ENCODE assay signal across 2 cellular contexts in the genomic region with DNA sequence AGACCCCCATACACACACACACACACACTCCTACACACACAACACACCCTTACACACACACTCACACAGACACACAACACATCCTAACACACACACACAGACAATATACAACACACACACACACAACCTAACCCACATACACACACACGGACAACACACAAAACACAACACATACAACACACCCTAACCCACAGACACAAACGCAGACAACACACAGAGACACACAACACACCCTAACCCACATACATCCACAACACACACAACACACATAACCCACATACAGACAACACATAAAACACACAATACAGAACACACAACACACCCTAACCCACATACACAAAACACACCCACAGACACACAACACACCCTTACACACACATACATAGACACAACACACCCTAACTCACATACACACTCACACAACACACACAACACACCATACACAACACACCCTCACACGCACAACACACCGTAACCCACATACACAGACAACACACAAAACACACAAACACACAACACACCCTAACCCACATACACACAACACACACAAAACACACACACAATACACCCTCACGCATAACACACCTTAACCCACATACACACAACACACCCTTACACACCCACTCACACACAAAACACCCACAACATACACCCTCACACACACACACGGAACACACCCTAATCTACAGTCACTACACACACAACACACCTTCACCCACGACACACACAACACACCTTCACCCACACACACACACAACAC.
TF ChIP-seq lines count a peak whose summit lies in the region.

No MANE protein-coding gene starts in this region.

TF ChIP-seq in GM12891, 5 proteins besides CTCF, POLR2A, EP300 and RAD21:
- TF ChIP-seq PAX5 (IDR thresholded peaks at IDR 0.05; ENCODE audit: insufficient read depth, low read length, severe bottlenecking) (no peak), POLR2AphosphoS5 (IDR thresholded peaks at IDR 0.05; ENCODE audit: low read depth, low read length) (no peak), SPI1 (IDR thresholded peaks at IDR 0.05; ENCODE audit: low read depth, low read length) (no peak), POU2F2 (IDR thresholded peaks at IDR 0.05; ENCODE audit: low read depth, low read length) (no peak), TAF1 (IDR thresholded peaks at IDR 0.05; ENCODE audit: low read depth, low read length) (no peak)
TF ChIP-seq in GM12891: peak in this region for 0.

TF ChIP-seq in IMR-90, 13 proteins besides CTCF, POLR2A, EP300 and RAD21:
- TF ChIP-seq, protein P1, sequence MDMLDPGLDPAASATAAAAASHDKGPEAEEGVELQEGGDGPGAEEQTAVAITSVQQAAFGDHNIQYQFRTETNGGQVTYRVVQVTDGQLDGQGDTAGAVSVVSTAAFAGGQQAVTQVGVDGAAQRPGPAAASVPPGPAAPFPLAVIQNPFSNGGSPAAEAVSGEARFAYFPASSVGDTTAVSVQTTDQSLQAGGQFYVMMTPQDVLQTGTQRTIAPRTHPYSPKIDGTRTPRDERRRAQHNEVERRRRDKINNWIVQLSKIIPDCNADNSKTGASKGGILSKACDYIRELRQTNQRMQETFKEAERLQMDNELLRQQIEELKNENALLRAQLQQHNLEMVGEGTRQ (IDR thresholded peaks at IDR 0.05; ENCODE audit: low read depth, low read length): no peak
- TF ChIP-seq CHD1 (IDR thresholded peaks at IDR 0.05; ENCODE audit: low read depth, low read length) (no peak), MAFK (IDR thresholded peaks at IDR 0.05; ENCODE audit: low read depth, low read length) (no peak), NFE2L2 (IDR thresholded peaks at IDR 0.05; ENCODE audit: low read depth, low read length) (no peak)
